In genomic region chr17:2724783-2725164, GRCh38 we compare ENCODE assay signal across 8 cellular contexts. TPM values are rescaled to one million over a fixed set of nuclear protein-coding genes. Genes with fewer than 3 reads are reported as not detected.
A peak's percentile ranks its signal among the peaks of the same experiment; 100 is the strongest.
DNase-seq lines count a peak whose midpoint lies in the region; ATAC-seq and TF ChIP-seq lines count a peak whose summit lies in the region.

No MANE protein-coding gene starts in this region.

- DNase-seq in GM03348 (ENCODE audit: low spot score) (peak; percentile 70), erythroblast (lab: John Stamatoyannopoulos, UW) (peak; percentile 53 to 67), neural crest cell (ENCODE audit: low read depth, low spot score) (peak; percentile 50), KG1 (lab: John Stamatoyannopoulos, UW) (no peak), mucosa of gallbladder (ENCODE audit: low spot score) (no peak)
- peak; percentile 38 to 49 for DNase-seq in activated CD4-positive, alpha-beta T cell treated with anti-CD3 and anti-CD28 coated beads for 4 hours

- H3K27me3 Mint-ChIP-seq in neural crest cell (ENCODE audit: low read depth) = peaks cover 64% of the 10 kb centered on the region

- H3K27ac Mint-ChIP-seq in neural crest cell (ENCODE audit: unreplicated experiment) = no peak overlapping the region

- peaks cover 4% of the 10 kb centered on the region for H3K4me1 Mint-ChIP-seq in neural crest cell

- ATAC-seq in HG02642 (IDR thresholded peaks at IDR 0.05; ENCODE audit: poor library complexity, unreplicated experiment) (no peak), GM21381 (IDR thresholded peaks at IDR 0.05; ENCODE audit: unreplicated experiment) (no peak)

- TF ChIP-seq CTCF in neural crest cell (conservative IDR thresholded peaks at IDR 0.05) = peak; percentile 31

- H3K4me3 Mint-ChIP-seq in neural crest cell = no peak overlapping the region

- TF ChIP-seq POLR2A in erythroblast (IDR thresholded peaks at IDR 0.05; ENCODE audit: low read length) = no peak

- H3K36me3 Mint-ChIP-seq in neural crest cell (ENCODE audit: low read depth) = no peaks in the 10 kb centered on the region

- no peaks in the 10 kb centered on the region for H3K9me3 Mint-ChIP-seq in neural crest cell

RNA-seq across cellular contexts. Expression of gene CLUH, which starts 13.2 kb away (rescaled TPM):
- 59.4 and 59.6 TPM in 2 replicates for total RNA-seq in neural crest cell
- total RNA-seq in mucosa of gallbladder = 87.4 TPM

RNA-seq across cellular contexts. Expression of gene CCDC92B, which starts 24.7 kb away (rescaled TPM):
- 0.35 and 0.48 TPM in 2 replicates for total RNA-seq in neural crest cell
- 0.14 TPM for total RNA-seq in mucosa of gallbladder

Comparison
In these comparisons a context has a peak if more than half of its experiments do, and no peak if none do; other contexts are left out.
1. DNase-seq: peak in GM03348 (single experiment), activated CD4-positive, alpha-beta T cell treated with anti-CD3 and anti-CD28 coated beads for 4 hours (2 of 2), erythroblast (2 of 2) and neural crest cell (single experiment); none in KG1 (single experiment) and mucosa of gallbladder (single experiment).